ENCODE assay signal across 1 cellular context in genomic region chr20:54207053-54207742, GRCh38.
TF ChIP-seq lines count a peak whose summit lies in the region.

No MANE protein-coding gene starts in this region.

TF ChIP-seq in GM12878, 131 proteins besides CTCF, POLR2A, EP300 and RAD21 (continued from another document):
- TF ChIP-seq PKNOX1 (IDR thresholded peaks at IDR 0.05) = peak; percentile 16; the same call in 1 of the 2 replicates
